Comparison of ENCODE assay signal across 34 cellular contexts in genomic region chr3:58704745-58705144, GRCh38. TPM values are rescaled to one million over a fixed set of nuclear protein-coding genes. Genes with fewer than 3 reads are reported as not detected.
A peak's percentile ranks its signal among the peaks of the same experiment; 100 is the strongest.
DNase-seq lines count a peak whose midpoint lies in the region; ATAC-seq and TF ChIP-seq lines count a peak whose summit lies in the region.
"Had no signal": no experiment of that assay in that cellular context is flagged by ENCODE, and none has a peak within 500 bp of the region (broad histone marks: within the 10 kb centered on the region; RNA-seq: fewer than 3 reads in every experiment).

No MANE protein-coding gene starts in this region.

- no peak for TF ChIP-seq EP300 in stomach (IDR thresholded peaks at IDR 0.05)

- H3K27me3 ChIP-seq in stomach, result no peaks in the 10 kb centered on the region
- H3K27me3 ChIP-seq: body of pancreas, esophagus squamous epithelium, foreskin keratinocyte, heart right ventricle, SJSA1 had no signal

- no peaks in the 10 kb centered on the region for H3K36me3 ChIP-seq in stomach
- H3K36me3 ChIP-seq: esophagus squamous epithelium, heart right ventricle, SJSA1, WERI-Rb-1 had no signal

- WGBS in stomach, 5 donors, result 11 to 43% (median 24%) methylated on average over 2 of the region's 2 CpGs

- H3K9me3 ChIP-seq in stomach, result no peaks in the 10 kb centered on the region
- H3K9me3 ChIP-seq: body of pancreas, esophagus squamous epithelium, heart right ventricle, SJSA1 had no signal

- H3K4me3 ChIP-seq in stomach, result no peak overlapping the region
- H3K4me3 ChIP-seq: body of pancreas, esophagus squamous epithelium, heart right ventricle, SJSA1, skin epidermis had no signal

- DNase-seq in NCI-H2029 treated with DMSO at 0.1 percent for 48 hours (lab: John Stamatoyannopoulos, UW) (peak; percentile 8), NCI-H2029 (lab: John Stamatoyannopoulos, UW) (no peak), NCI-H748 (lab: John Stamatoyannopoulos, UW; ENCODE audit: unreplicated experiment) (peak; percentile 30), stomach (peak; percentile 43), HuH-7 (ENCODE audit: low spot score) (no peak), NCI-H2081 treated with DMSO at 0.1 percent for 48 hours (lab: John Stamatoyannopoulos, UW) (no peak)
- DNase-seq: 8988T; activated CD4-positive, alpha-beta T cell treated with anti-CD3 and anti-CD28 coated beads for 48 hours; activated CD8-positive, alpha-beta memory T cell treated with anti-CD3 and anti-CD28 coated beads for 24 hours; activated naive CD4-positive, alpha-beta T cell treated with anti-CD3 and anti-CD28 coated beads, Interleukin-2, amount 50 U/mL, for 16 hours; activated T-cell treated with anti-CD3 and anti-CD28 coated beads for 4 hours; body of pancreas; cerebellar nuclear complex; dermis blood vessel endothelial cell; endodermal cell; esophagus squamous epithelium; heart right ventricle; kidney; NCI-H1417 treated with DMSO at 0.1 percent for 48 hours; NCI-H2107; NCI-H82; RPMI8226; stimulated activated naive B cell treated with anti-CD40 and anti-IgM and Interleukin-4, amounts not matched to agents 10 μg/mL and 1 μg/mL and 100 μg/mL, for 72 hours; T1000; WERI-Rb-1 had no signal

- intact Hi-C loops in stomach (cut with DNase I; ENCODE audit: low total_unique reads), result no loop called here

- TF ChIP-seq CTCF in stomach (IDR thresholded peaks at IDR 0.05), result no peak

- ATAC-seq in HG02884 (IDR thresholded peaks at IDR 0.05; ENCODE audit: unreplicated experiment) (peak; percentile 78), GM18520 (IDR thresholded peaks at IDR 0.05; ENCODE audit: unreplicated experiment) (no peak)
- ATAC-seq: body of pancreas; foreskin keratinocyte; HCT116; heart right ventricle; stimulated activated naive B cell treated with anti-CD40 and anti-IgM and Interleukin-4, amounts not matched to agents 10 μg/mL and 1 μg/mL and 100 μg/mL, for 72 hours had no signal

- peaks cover 0 to 15% (median 5%) of the 10 kb centered on the region in 4 donors for H3K4me1 ChIP-seq in stomach
- H3K4me1 ChIP-seq: esophagus squamous epithelium, heart right ventricle, SJSA1 had no signal

- H3K27ac ChIP-seq in stomach, result peak overlapping the region; percentile 20 to 72 (median 56)
- H3K27ac ChIP-seq: esophagus squamous epithelium, foreskin keratinocyte, heart right ventricle, SJSA1, WERI-Rb-1 had no signal

- no peak for TF ChIP-seq POLR2A in stomach (IDR thresholded peaks at IDR 0.05)

RNA-seq across cellular contexts. Expression of gene FAM3D, which starts 38.2 kb away (rescaled TPM):
- total RNA-seq in stomach, result 100 to 1,000 TPM in 2 of 5 donors, 10 to 100 TPM in 1, 1 to 10 TPM in 2; 7.6 to 581 (median 25.3) TPM
- 100 to 1,000 TPM in 1 of 3 donors, 10 to 100 TPM in 2; 11.9 to 200 (median 52.8) TPM for polyA plus RNA-seq in stomach
- total RNA-seq: activated T-helper 2 cell treated with anti-CD3 and anti-CD28 coated beads, Interferon-gamma antibody, Interleukin-2, Interleukin-4, amounts not matched to agents 10 μg/mL and 5 μg/mL and 100 μg/mL, durations not matched to agents 14 hours and 24 hours and 36 hours; endodermal cell; foreskin keratinocyte; heart right ventricle; liver; OCI-LY7; SJSA1 had no signal
- polyA plus RNA-seq: foreskin keratinocyte had no signal

Comparison
In these comparisons a context has a peak if more than half of its experiments do, and no peak if none do; other contexts are left out.
1. DNase-seq: peak in NCI-H2029 treated with DMSO at 0.1 percent for 48 hours (single experiment), NCI-H748 (single experiment) and stomach (single experiment); none in NCI-H2029 (single experiment), HuH-7 (single experiment) and NCI-H2081 treated with DMSO at 0.1 percent for 48 hours (single experiment).